ENCODE assay signal across 1 cellular context in the genomic region with DNA sequence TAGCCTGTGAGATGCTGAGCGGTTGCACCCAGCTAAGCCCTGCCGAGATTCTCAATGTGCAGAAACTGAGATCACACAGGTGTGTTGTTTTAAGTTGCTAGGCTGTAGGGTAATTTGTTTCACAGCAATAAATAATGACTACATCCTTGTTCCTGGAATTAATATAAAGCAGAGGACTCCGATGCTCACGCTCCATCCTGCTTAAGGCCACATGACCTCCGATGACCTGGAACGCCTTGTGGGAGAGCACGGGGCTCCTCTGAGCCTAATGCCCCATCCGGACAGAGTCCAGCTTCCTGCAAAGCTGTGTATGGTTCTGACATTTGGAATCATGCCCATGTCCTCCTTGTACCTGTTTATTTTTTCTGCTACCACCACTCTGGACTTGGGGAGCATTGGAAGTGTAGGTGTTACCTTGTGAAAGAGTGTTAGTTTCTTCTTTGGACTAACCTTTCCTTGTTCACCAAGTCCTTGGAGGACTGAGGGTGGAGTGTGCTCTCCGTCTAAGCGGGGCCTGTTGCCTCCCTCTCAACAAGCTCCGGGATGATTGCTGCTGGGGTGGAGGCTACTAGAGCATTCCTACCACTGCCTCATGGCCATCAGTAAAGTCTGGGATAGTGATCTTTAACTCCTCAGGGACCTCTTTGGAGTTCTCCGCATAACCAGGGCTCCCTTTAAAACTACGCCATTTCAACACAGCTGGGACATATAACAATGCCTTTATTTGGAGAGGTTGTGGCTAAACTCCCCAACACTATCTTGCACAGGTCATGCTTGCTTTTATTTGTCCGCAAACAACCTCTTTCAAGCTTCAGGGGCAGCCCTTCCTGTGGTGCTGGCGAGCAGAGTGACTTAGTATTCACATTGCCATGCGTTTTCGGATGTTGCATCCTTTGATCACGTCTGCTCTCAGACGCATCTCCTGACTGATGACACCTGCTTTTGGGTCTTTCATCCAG.
TF ChIP-seq lines count a peak whose summit lies in the region.

No MANE protein-coding gene starts in this region.

TF ChIP-seq in HepG2, 621 proteins besides CTCF, POLR2A, EP300 and RAD21 (continued from another document and continues in another):
- TF ChIP-seq, protein P1, sequence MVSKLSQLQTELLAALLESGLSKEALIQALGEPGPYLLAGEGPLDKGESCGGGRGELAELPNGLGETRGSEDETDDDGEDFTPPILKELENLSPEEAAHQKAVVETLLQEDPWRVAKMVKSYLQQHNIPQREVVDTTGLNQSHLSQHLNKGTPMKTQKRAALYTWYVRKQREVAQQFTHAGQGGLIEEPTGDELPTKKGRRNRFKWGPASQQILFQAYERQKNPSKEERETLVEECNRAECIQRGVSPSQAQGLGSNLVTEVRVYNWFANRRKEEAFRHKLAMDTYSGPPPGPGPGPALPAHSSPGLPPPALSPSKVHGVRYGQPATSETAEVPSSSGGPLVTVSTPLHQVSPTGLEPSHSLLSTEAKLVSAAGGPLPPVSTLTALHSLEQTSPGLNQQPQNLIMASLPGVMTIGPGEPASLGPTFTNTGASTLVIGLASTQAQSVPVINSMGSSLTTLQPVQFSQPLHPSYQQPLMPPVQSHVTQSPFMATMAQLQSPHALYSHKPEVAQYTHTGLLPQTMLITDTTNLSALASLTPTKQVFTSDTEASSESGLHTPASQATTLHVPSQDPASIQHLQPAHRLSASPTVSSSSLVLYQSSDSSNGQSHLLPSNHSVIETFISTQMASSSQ (IDR thresholded peaks at IDR 0.05; ENCODE audit: low read depth), result no peak; the same call in 1 of the 2 replicates
- TF ChIP-seq, protein P1 (CRISPR knock-in tag; IDR thresholded peaks at IDR 0.05; ENCODE audit: borderline replicate concordance), result no peak; the same call in 1 of the 2 replicates
- TF ChIP-seq MTF1 (CRISPR knock-in tag; IDR thresholded peaks at IDR 0.05), result no peak
- TF ChIP-seq ZNF589 (CRISPR knock-in tag; conservative IDR thresholded peaks at IDR 0.05), result no peak
- TF ChIP-seq ZC3H13 (CRISPR knock-in tag; IDR thresholded peaks at IDR 0.05), result no peak
- TF ChIP-seq ZNF709 (CRISPR knock-in tag; IDR thresholded peaks at IDR 0.05), result no peak
- TF ChIP-seq, protein P2, sequence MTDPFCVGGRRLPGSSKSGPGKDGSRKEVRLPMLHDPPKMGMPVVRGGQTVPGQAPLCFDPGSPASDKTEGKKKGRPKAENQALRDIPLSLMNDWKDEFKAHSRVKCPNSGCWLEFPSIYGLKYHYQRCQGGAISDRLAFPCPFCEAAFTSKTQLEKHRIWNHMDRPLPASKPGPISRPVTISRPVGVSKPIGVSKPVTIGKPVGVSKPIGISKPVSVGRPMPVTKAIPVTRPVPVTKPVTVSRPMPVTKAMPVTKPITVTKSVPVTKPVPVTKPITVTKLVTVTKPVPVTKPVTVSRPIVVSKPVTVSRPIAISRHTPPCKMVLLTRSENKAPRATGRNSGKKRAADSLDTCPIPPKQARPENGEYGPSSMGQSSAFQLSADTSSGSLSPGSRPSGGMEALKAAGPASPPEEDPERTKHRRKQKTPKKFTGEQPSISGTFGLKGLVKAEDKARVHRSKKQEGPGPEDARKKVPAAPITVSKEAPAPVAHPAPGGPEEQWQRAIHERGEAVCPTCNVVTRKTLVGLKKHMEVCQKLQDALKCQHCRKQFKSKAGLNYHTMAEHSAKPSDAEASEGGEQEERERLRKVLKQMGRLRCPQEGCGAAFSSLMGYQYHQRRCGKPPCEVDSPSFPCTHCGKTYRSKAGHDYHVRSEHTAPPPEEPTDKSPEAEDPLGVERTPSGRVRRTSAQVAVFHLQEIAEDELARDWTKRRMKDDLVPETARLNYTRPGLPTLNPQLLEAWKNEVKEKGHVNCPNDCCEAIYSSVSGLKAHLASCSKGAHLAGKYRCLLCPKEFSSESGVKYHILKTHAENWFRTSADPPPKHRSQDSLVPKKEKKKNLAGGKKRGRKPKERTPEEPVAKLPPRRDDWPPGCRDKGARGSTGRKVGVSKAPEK (CRISPR knock-in tag; IDR thresholded peaks at IDR 0.05; ENCODE audit: borderline replicate concordance), result no peak
- no peak for TF ChIP-seq ZFP37 (CRISPR knock-in tag; IDR thresholded peaks at IDR 0.05; ENCODE audit: borderline replicate concordance)
- TF ChIP-seq PCBP2 (optimal IDR thresholded peaks at IDR 0.05; ENCODE audit: low read depth, low read length, poor library complexity, severe bottlenecking), result no peak
- no peak for TF ChIP-seq ZNF446 (CRISPR knock-in tag; IDR thresholded peaks at IDR 0.05)
- no peak for TF ChIP-seq SRSF9 (IDR thresholded peaks at IDR 0.05; ENCODE audit: borderline replicate concordance, insufficient read depth, low read depth, low read length, poor library complexity, severe bottlenecking)
- 0 out of 2 replicates have a peak, but pooled peaks have one; percentile 21 for TF ChIP-seq NCOA1 (CRISPR knock-in tag; IDR thresholded peaks at IDR 0.05)
- TF ChIP-seq ETV6 (CRISPR knock-in tag; conservative IDR thresholded peaks at IDR 0.05), result no peak
- no peak for TF ChIP-seq TIGD3 (CRISPR knock-in tag; IDR thresholded peaks at IDR 0.05; ENCODE audit: borderline replicate concordance)
- peak; percentile 61; the same call in 1 of the 2 replicates for TF ChIP-seq EHMT2 (IDR thresholded peaks at IDR 0.05; ENCODE audit: borderline replicate concordance, low read depth, low read length)
- no peak for TF ChIP-seq ZNF891 (CRISPR knock-in tag; IDR thresholded peaks at IDR 0.05)
- no peak; the same call in 1 of the 2 replicates for TF ChIP-seq ZNF567 (CRISPR knock-in tag; IDR thresholded peaks at IDR 0.05; ENCODE audit: borderline replicate concordance)
- TF ChIP-seq NKX3-1 (CRISPR knock-in tag; IDR thresholded peaks at IDR 0.05), result no peak
- TF ChIP-seq ZNF639 (CRISPR knock-in tag; conservative IDR thresholded peaks at IDR 0.05), result no peak
- peak; percentile 15; the same call in 1 of the 2 replicates for TF ChIP-seq ZNF12 (CRISPR knock-in tag; IDR thresholded peaks at IDR 0.05)
- no peak for TF ChIP-seq PHF8 (CRISPR knock-in tag; IDR thresholded peaks at IDR 0.05)
- TF ChIP-seq ZFP82 (CRISPR knock-in tag; IDR thresholded peaks at IDR 0.05; ENCODE audit: borderline replicate concordance), result no peak
- TF ChIP-seq, protein P3, sequence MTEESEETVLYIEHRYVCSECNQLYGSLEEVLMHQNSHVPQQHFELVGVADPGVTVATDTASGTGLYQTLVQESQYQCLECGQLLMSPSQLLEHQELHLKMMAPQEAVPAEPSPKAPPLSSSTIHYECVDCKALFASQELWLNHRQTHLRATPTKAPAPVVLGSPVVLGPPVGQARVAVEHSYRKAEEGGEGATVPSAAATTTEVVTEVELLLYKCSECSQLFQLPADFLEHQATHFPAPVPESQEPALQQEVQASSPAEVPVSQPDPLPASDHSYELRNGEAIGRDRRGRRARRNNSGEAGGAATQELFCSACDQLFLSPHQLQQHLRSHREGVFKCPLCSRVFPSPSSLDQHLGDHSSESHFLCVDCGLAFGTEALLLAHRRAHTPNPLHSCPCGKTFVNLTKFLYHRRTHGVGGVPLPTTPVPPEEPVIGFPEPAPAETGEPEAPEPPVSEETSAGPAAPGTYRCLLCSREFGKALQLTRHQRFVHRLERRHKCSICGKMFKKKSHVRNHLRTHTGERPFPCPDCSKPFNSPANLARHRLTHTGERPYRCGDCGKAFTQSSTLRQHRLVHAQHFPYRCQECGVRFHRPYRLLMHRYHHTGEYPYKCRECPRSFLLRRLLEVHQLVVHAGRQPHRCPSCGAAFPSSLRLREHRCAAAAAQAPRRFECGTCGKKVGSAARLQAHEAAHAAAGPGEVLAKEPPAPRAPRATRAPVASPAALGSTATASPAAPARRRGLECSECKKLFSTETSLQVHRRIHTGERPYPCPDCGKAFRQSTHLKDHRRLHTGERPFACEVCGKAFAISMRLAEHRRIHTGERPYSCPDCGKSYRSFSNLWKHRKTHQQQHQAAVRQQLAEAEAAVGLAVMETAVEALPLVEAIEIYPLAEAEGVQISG (CRISPR knock-in tag; IDR thresholded peaks at IDR 0.05), result peak; percentile 51
- 0 out of 2 replicates have a peak, but pooled peaks have one; percentile 26 for TF ChIP-seq NFATC3 (CRISPR knock-in tag; IDR thresholded peaks at IDR 0.05)
- TF ChIP-seq, protein P4, sequence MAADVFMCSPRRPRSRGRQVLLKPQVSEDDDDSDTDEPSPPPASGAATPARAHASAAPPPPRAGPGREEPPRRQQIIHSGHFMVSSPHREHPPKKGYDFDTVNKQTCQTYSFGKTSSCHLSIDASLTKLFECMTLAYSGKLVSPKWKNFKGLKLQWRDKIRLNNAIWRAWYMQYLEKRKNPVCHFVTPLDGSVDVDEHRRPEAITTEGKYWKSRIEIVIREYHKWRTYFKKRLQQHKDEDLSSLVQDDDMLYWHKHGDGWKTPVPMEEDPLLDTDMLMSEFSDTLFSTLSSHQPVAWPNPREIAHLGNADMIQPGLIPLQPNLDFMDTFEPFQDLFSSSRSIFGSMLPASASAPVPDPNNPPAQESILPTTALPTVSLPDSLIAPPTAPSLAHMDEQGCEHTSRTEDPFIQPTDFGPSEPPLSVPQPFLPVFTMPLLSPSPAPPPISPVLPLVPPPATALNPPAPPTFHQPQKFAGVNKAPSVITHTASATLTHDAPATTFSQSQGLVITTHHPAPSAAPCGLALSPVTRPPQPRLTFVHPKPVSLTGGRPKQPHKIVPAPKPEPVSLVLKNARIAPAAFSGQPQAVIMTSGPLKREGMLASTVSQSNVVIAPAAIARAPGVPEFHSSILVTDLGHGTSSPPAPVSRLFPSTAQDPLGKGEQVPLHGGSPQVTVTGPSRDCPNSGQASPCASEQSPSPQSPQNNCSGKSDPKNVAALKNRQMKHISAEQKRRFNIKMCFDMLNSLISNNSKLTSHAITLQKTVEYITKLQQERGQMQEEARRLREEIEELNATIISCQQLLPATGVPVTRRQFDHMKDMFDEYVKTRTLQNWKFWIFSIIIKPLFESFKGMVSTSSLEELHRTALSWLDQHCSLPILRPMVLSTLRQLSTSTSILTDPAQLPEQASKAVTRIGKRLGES (CRISPR knock-in tag; IDR thresholded peaks at IDR 0.05; ENCODE audit: borderline replicate concordance), result no peak
- no peak for TF ChIP-seq CBX2 (IDR thresholded peaks at IDR 0.05; ENCODE audit: low read depth, low read length)
- TF ChIP-seq CBX2 (CRISPR knock-in tag; IDR thresholded peaks at IDR 0.05; ENCODE audit: low read depth), result no peak
- no peak for TF ChIP-seq KLF11 (CRISPR knock-in tag; IDR thresholded peaks at IDR 0.05)
- TF ChIP-seq ZNF136 (CRISPR knock-in tag; IDR thresholded peaks at IDR 0.05; ENCODE audit: low read depth), result peak; percentile 24; the same call in 1 of the 2 replicates
- peak; percentile 42; the same call in 1 of the 2 replicates for TF ChIP-seq ELF1 (CRISPR knock-in tag; IDR thresholded peaks at IDR 0.05)
- TF ChIP-seq, protein P5, sequence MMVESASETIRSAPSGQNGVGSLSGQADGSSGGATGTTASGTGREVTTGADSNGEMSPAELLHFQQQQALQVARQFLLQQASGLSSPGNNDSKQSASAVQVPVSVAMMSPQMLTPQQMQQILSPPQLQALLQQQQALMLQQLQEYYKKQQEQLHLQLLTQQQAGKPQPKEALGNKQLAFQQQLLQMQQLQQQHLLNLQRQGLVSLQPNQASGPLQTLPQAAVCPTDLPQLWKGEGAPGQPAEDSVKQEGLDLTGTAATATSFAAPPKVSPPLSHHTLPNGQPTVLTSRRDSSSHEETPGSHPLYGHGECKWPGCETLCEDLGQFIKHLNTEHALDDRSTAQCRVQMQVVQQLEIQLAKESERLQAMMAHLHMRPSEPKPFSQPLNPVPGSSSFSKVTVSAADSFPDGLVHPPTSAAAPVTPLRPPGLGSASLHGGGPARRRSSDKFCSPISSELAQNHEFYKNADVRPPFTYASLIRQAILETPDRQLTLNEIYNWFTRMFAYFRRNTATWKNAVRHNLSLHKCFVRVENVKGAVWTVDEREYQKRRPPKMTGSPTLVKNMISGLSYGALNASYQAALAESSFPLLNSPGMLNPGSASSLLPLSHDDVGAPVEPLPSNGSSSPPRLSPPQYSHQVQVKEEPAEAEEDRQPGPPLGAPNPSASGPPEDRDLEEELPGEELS (CRISPR knock-in tag; IDR thresholded peaks at IDR 0.05), result peak; percentile 92
- TF ChIP-seq ZNF33B (CRISPR knock-in tag; IDR thresholded peaks at IDR 0.05), result no peak
- TF ChIP-seq, protein P6, sequence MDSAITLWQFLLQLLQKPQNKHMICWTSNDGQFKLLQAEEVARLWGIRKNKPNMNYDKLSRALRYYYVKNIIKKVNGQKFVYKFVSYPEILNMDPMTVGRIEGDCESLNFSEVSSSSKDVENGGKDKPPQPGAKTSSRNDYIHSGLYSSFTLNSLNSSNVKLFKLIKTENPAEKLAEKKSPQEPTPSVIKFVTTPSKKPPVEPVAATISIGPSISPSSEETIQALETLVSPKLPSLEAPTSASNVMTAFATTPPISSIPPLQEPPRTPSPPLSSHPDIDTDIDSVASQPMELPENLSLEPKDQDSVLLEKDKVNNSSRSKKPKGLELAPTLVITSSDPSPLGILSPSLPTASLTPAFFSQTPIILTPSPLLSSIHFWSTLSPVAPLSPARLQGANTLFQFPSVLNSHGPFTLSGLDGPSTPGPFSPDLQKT (CRISPR knock-in tag; IDR thresholded peaks at IDR 0.05; ENCODE audit: borderline replicate concordance), result no peak
